Comparison of ENCODE assay signal across 17 cellular contexts in genomic region chr18:26356045-26356785, GRCh38.
DNase-seq lines count a peak whose midpoint lies in the region; ATAC-seq lines count a peak whose summit lies in the region.
"Had no signal": no experiment of that assay in that cellular context is flagged by ENCODE, and none has a peak within 500 bp of the region (broad histone marks: within the 10 kb centered on the region; RNA-seq: fewer than 3 reads in every experiment).

No MANE protein-coding gene starts in this region.

- ATAC-seq in GM18498 (IDR thresholded peaks at IDR 0.05; ENCODE audit: unreplicated experiment) (peak; percentile 82), GM19452 (IDR thresholded peaks at IDR 0.05; ENCODE audit: unreplicated experiment) (peak; percentile 68), HG02763 (IDR thresholded peaks at IDR 0.05; ENCODE audit: unreplicated experiment) (peak; percentile 48), HG03520 (IDR thresholded peaks at IDR 0.05; ENCODE audit: unreplicated experiment) (peak; percentile 79), GM19328 (IDR thresholded peaks at IDR 0.05; ENCODE audit: unreplicated experiment) (no peak)
- ATAC-seq: Panc1 had no signal

- CTCF ChIA-PET in activated naive CD4-positive, alpha-beta T cell treated with anti-CD3 and anti-CD28 coated beads for 36 hours (lab: Charles Lee), result interaction anchor here (0.6 kb wide), 1 partner anchor 21 kb away, joined by 3 read pairs; no protein-coding TSS in a partner anchor

- no peak overlapping the region for H3K27ac Mint-ChIP-seq in activated naive CD4-positive, alpha-beta T cell treated with anti-CD3 and anti-CD28 coated beads for 36 hours
- H3K27ac Mint-ChIP-seq: activated CD4-positive, alpha-beta T cell treated with anti-CD3 and anti-CD28 coated beads, Interleukin-2, amount 10 ng/mL, durations not matched to agents 7 days and 5 days; activated T-helper 2 cell treated with anti-CD3 and anti-CD28 coated beads, Interferon-gamma antibody, Interleukin-2, Interleukin-4, amounts not matched to agents 10 μg/mL and 5 μg/mL and 100 μg/mL, durations not matched to agents 14 hours and 24 hours and 36 hours; endodermal cell; T-helper 1 cell treated with Interleukin-12 subunit alpha and Interleukin-12 subunit beta and Interleukin-4 antibody, amounts not matched to agents 30 μg/mL and 1 μg/mL, for 36 hours had no signal

- no peaks in the 10 kb centered on the region for H3K4me1 Mint-ChIP-seq in activated naive CD4-positive, alpha-beta T cell treated with anti-CD3 and anti-CD28 coated beads for 36 hours (ENCODE audit: low read depth)
- H3K4me1 Mint-ChIP-seq: activated CD4-positive, alpha-beta T cell treated with anti-CD3 and anti-CD28 coated beads, Interleukin-2, amount 10 ng/mL, durations not matched to agents 7 days and 5 days; brain; endodermal cell had no signal

- no peaks in the 10 kb centered on the region for H3K27me3 Mint-ChIP-seq in activated naive CD4-positive, alpha-beta T cell treated with anti-CD3 and anti-CD28 coated beads for 36 hours (ENCODE audit: low read depth)
- H3K27me3 Mint-ChIP-seq: activated CD4-positive, alpha-beta T cell treated with anti-CD3 and anti-CD28 coated beads, Interleukin-2, amount 10 ng/mL, durations not matched to agents 7 days and 5 days; brain had no signal

- H3K36me3 Mint-ChIP-seq in activated naive CD4-positive, alpha-beta T cell treated with anti-CD3 and anti-CD28 coated beads for 36 hours (ENCODE audit: low read depth), result peaks cover 27% of the 10 kb centered on the region

- H3K4me3 Mint-ChIP-seq in activated naive CD4-positive, alpha-beta T cell treated with anti-CD3 and anti-CD28 coated beads for 36 hours, result no peak overlapping the region
- H3K4me3 Mint-ChIP-seq: activated CD4-positive, alpha-beta T cell treated with anti-CD3 and anti-CD28 coated beads, Interleukin-2, amount 10 ng/mL, durations not matched to agents 7 days and 5 days; brain; endodermal cell; T-helper 1 cell treated with Interleukin-12 subunit alpha and Interleukin-12 subunit beta and Interleukin-4 antibody, amounts not matched to agents 30 μg/mL and 1 μg/mL, for 36 hours had no signal

- no peaks in the 10 kb centered on the region for H3K9me3 Mint-ChIP-seq in activated naive CD4-positive, alpha-beta T cell treated with anti-CD3 and anti-CD28 coated beads for 36 hours
- H3K9me3 Mint-ChIP-seq: endodermal cell had no signal

- intact Hi-C loops in activated naive CD4-positive, alpha-beta T cell treated with anti-CD3 and anti-CD28 coated beads for 36 hours (cut with micrococcal nuclease), result no loop called here

- no peak for DNase-seq in AG08396 (ENCODE audit: low spot score)
- DNase-seq in islet precursor cell, result no peak
- no peak for DNase-seq in activated naive CD4-positive, alpha-beta T cell treated with anti-CD3 and anti-CD28 coated beads for 36 hours
- DNase-seq: activated CD4-positive, alpha-beta T cell treated with anti-CD3 and anti-CD28 coated beads, Interleukin-2, amount 10 ng/mL, durations not matched to agents 7 days and 5 days; endodermal cell; NCI-H2171 treated with DMSO at 0.1 percent for 48 hours; stimulated activated CD4-positive, alpha-beta T cell treated with anti-CD3 and anti-CD28 coated beads, Interleukin-2, amount 100 ng/mL, for 48 hours; stimulated activated naive CD4-positive, alpha-beta T cell treated with Interleukin-2 at 50 U/mL for 16 hours had no signal
